ENCODE assay signal across 1 cellular context in genomic region chr19:7415163-7415856, GRCh38.
A peak's percentile ranks its signal among the peaks of the same experiment; 100 is the strongest.
TF ChIP-seq lines count a peak whose summit lies in the region.

No MANE protein-coding gene starts in this region.

TF ChIP-seq in HepG2, 621 proteins besides CTCF, POLR2A, EP300 and RAD21 (continued from another document and continues in another):
- TF ChIP-seq, protein P1, sequence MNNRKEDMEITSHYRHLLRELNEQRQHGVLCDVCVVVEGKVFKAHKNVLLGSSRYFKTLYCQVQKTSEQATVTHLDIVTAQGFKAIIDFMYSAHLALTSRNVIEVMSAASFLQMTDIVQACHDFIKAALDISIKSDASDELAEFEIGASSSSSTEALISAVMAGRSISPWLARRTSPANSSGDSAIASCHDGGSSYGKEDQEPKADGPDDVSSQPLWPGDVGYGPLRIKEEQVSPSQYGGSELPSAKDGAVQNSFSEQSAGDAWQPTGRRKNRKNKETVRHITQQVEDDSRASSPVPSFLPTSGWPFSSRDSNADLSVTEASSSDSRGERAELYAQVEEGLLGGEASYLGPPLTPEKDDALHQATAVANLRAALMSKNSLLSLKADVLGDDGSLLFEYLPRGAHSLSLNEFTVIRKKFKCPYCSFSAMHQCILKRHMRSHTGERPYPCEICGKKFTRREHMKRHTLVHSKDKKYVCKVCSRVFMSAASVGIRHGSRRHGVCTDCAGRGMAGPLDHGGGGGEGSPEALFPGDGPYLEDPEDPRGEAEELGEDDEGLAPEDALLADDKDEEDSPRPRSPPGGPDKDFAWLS (CRISPR knock-in tag; IDR thresholded peaks at IDR 0.05; ENCODE audit: borderline replicate concordance) = no peak
- TF ChIP-seq ZNF580 (CRISPR knock-in tag; IDR thresholded peaks at IDR 0.05; ENCODE audit: borderline replicate concordance, low read depth) = 0 out of 2 replicates have a peak, but pooled peaks have one; percentile 32
- no peak for TF ChIP-seq RBFOX2 (IDR thresholded peaks at IDR 0.05; ENCODE audit: low read depth, low read length)
- TF ChIP-seq ZBTB40 (IDR thresholded peaks at IDR 0.05) = no peak
- TF ChIP-seq ZBTB40 (CRISPR knock-in tag; IDR thresholded peaks at IDR 0.05) = no peak
- no peak for TF ChIP-seq RFX1 (IDR thresholded peaks at IDR 0.05)
- TF ChIP-seq AKAP8 (CRISPR knock-in tag; IDR thresholded peaks at IDR 0.05) = no peak
- no peak for TF ChIP-seq AGO1 (IDR thresholded peaks at IDR 0.05; ENCODE audit: low read depth, low read length, poor library complexity, severe bottlenecking)
- no peak for TF ChIP-seq ZNF570 (CRISPR knock-in tag; IDR thresholded peaks at IDR 0.05; ENCODE audit: borderline replicate concordance)
- TF ChIP-seq ZBTB14 (CRISPR knock-in tag; IDR thresholded peaks at IDR 0.05) = no peak
- TF ChIP-seq MEIS2 (CRISPR knock-in tag; IDR thresholded peaks at IDR 0.05) = no peak
- no peak for TF ChIP-seq NKX3-1 (CRISPR knock-in tag; IDR thresholded peaks at IDR 0.05)
- no peak for TF ChIP-seq ZNF577 (CRISPR knock-in tag; IDR thresholded peaks at IDR 0.05; ENCODE audit: borderline replicate concordance, low read depth)
- TF ChIP-seq ZFP36 (IDR thresholded peaks at IDR 0.05; ENCODE audit: borderline replicate concordance, low read depth, low read length, partially characterized antibody) = no peak
- TF ChIP-seq MTA1 (CRISPR knock-in tag; IDR thresholded peaks at IDR 0.05; ENCODE audit: borderline replicate concordance) = 0 out of 2 replicates have a peak, but pooled peaks have one; percentile 40
- no peak for TF ChIP-seq TOPORS (CRISPR knock-in tag; IDR thresholded peaks at IDR 0.05)
- TF ChIP-seq RXRA (CRISPR knock-in tag; IDR thresholded peaks at IDR 0.05) = no peak
- no peak for TF ChIP-seq NFYB (CRISPR knock-in tag; IDR thresholded peaks at IDR 0.05)
- TF ChIP-seq PBX2 (CRISPR knock-in tag; IDR thresholded peaks at IDR 0.05) = no peak
- no peak for TF ChIP-seq THAP7 (CRISPR knock-in tag; IDR thresholded peaks at IDR 0.05)
- no peak for TF ChIP-seq EZH2 (conservative IDR thresholded peaks at IDR 0.05; ENCODE audit: low read depth, low read length)
- no peak for TF ChIP-seq TBP (CRISPR knock-in tag; IDR thresholded peaks at IDR 0.05)
- TF ChIP-seq FOXK2 (IDR thresholded peaks at IDR 0.05) = no peak
- no peak for TF ChIP-seq WIZ (CRISPR knock-in tag; IDR thresholded peaks at IDR 0.05)
- no peak for TF ChIP-seq ZNF136 (CRISPR knock-in tag; IDR thresholded peaks at IDR 0.05; ENCODE audit: low read depth)
- TF ChIP-seq ZNF709 (CRISPR knock-in tag; IDR thresholded peaks at IDR 0.05) = no peak
- no peak for TF ChIP-seq ZNF510 (CRISPR knock-in tag; IDR thresholded peaks at IDR 0.05; ENCODE audit: low read depth)
- no peak for TF ChIP-seq MAF1 (CRISPR knock-in tag; IDR thresholded peaks at IDR 0.05; ENCODE audit: borderline replicate concordance)
- TF ChIP-seq BCL3 (CRISPR knock-in tag; IDR thresholded peaks at IDR 0.05) = no peak
- TF ChIP-seq, protein P2, sequence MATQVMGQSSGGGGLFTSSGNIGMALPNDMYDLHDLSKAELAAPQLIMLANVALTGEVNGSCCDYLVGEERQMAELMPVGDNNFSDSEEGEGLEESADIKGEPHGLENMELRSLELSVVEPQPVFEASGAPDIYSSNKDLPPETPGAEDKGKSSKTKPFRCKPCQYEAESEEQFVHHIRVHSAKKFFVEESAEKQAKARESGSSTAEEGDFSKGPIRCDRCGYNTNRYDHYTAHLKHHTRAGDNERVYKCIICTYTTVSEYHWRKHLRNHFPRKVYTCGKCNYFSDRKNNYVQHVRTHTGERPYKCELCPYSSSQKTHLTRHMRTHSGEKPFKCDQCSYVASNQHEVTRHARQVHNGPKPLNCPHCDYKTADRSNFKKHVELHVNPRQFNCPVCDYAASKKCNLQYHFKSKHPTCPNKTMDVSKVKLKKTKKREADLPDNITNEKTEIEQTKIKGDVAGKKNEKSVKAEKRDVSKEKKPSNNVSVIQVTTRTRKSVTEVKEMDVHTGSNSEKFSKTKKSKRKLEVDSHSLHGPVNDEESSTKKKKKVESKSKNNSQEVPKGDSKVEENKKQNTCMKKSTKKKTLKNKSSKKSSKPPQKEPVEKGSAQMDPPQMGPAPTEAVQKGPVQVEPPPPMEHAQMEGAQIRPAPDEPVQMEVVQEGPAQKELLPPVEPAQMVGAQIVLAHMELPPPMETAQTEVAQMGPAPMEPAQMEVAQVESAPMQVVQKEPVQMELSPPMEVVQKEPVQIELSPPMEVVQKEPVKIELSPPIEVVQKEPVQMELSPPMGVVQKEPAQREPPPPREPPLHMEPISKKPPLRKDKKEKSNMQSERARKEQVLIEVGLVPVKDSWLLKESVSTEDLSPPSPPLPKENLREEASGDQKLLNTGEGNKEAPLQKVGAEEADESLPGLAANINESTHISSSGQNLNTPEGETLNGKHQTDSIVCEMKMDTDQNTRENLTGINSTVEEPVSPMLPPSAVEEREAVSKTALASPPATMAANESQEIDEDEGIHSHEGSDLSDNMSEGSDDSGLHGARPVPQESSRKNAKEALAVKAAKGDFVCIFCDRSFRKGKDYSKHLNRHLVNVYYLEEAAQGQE (IDR thresholded peaks at IDR 0.05; ENCODE audit: borderline replicate concordance in 1 of 2, low read depth in 1 of 2, low read length in 2 of 2) = no peak
- TF ChIP-seq XBP1 (CRISPR knock-in tag; IDR thresholded peaks at IDR 0.05) = no peak
- TF ChIP-seq ZNF773 (CRISPR knock-in tag; IDR thresholded peaks at IDR 0.05; ENCODE audit: borderline replicate concordance) = no peak
- TF ChIP-seq ZKSCAN5 (CRISPR knock-in tag; IDR thresholded peaks at IDR 0.05) = no peak
- no peak for TF ChIP-seq ZNF225 (CRISPR knock-in tag; IDR thresholded peaks at IDR 0.05)
- peak; percentile 80 for TF ChIP-seq GATAD2A (CRISPR knock-in tag; IDR thresholded peaks at IDR 0.05)
- no peak for TF ChIP-seq TCF12 (IDR thresholded peaks at IDR 0.05)
- TF ChIP-seq TCF12 (CRISPR knock-in tag; IDR thresholded peaks at IDR 0.05) = no peak
- TF ChIP-seq ELF3 (CRISPR knock-in tag; IDR thresholded peaks at IDR 0.05) = peak; percentile 61; the same call in 1 of the 2 replicates
- no peak for TF ChIP-seq PITX1 (CRISPR knock-in tag; IDR thresholded peaks at IDR 0.05)
- TF ChIP-seq ZNF878 (CRISPR knock-in tag; IDR thresholded peaks at IDR 0.05) = peak; percentile 85
- no peak for TF ChIP-seq ZNF343 (CRISPR knock-in tag; IDR thresholded peaks at IDR 0.05)
- no peak for TF ChIP-seq NFE2L1 (CRISPR knock-in tag; IDR thresholded peaks at IDR 0.05; ENCODE audit: borderline replicate concordance)
- TF ChIP-seq, protein P3, sequence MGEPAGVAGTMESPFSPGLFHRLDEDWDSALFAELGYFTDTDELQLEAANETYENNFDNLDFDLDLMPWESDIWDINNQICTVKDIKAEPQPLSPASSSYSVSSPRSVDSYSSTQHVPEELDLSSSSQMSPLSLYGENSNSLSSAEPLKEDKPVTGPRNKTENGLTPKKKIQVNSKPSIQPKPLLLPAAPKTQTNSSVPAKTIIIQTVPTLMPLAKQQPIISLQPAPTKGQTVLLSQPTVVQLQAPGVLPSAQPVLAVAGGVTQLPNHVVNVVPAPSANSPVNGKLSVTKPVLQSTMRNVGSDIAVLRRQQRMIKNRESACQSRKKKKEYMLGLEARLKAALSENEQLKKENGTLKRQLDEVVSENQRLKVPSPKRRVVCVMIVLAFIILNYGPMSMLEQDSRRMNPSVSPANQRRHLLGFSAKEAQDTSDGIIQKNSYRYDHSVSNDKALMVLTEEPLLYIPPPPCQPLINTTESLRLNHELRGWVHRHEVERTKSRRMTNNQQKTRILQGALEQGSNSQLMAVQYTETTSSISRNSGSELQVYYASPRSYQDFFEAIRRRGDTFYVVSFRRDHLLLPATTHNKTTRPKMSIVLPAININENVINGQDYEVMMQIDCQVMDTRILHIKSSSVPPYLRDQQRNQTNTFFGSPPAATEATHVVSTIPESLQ (CRISPR knock-in tag; conservative IDR thresholded peaks at IDR 0.05) = no peak
- TF ChIP-seq ERF (CRISPR knock-in tag; IDR thresholded peaks at IDR 0.05) = 0 out of 2 replicates have a peak, but pooled peaks have one; percentile 20
- TF ChIP-seq ZNF121 (CRISPR knock-in tag; IDR thresholded peaks at IDR 0.05) = no peak
